Comparison of ENCODE assay signal across 12 cellular contexts in the genomic region with DNA sequence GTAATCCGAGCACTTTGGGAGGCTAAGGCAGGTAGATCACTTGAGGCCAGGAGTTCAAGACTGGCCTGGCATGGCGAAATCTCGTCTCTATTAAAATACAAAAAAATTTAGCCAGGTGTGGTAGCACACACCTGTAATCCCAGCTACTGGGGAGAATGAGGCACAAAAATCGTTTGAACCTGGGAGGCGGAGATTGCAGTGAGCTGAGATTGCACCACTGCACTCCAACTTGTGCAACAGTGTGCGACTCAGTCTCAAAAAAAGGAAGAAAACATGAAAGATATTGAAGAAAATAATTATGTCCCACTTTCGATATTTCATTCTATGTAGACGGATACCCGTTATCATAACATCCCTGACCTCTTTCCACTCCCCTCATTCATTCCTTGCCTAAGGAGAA.
"Had no signal": no experiment of that assay in that cellular context is flagged by ENCODE, and none has a peak within 500 bp of the region (broad histone marks: within the 10 kb centered on the region; RNA-seq: fewer than 3 reads in every experiment).

No MANE protein-coding gene starts in this region.

- H3K4me1 ChIP-seq: colonic mucosa, esophagus squamous epithelium had no signal

- H3K27ac ChIP-seq: colonic mucosa, esophagus squamous epithelium, tibial nerve, WERI-Rb-1 had no signal

- H3K9me3 ChIP-seq: colonic mucosa had no signal

- H3K4me3 ChIP-seq: colonic mucosa, esophagus squamous epithelium, lung, tibial nerve had no signal

- ATAC-seq: left colon; naive thymus-derived CD4-positive, alpha-beta T cell had no signal

- DNase-seq: activated CD4-positive, alpha-beta T cell treated with anti-CD3 and anti-CD28 coated beads for 48 hours; activated naive CD4-positive, alpha-beta T cell treated with Interleukin-2 at 50 U/mL for 16 hours; colonic mucosa; esophagus squamous epithelium; foreskin fibroblast; left colon; naive thymus-derived CD4-positive, alpha-beta T cell; occipital lobe; T1000; WERI-Rb-1 had no signal

- H3K36me3 ChIP-seq: colonic mucosa had no signal

- H3K27me3 ChIP-seq: colonic mucosa, esophagus squamous epithelium, tibial nerve had no signal
